In genomic region chr2:64649013-64649484, GRCh38 we compare ENCODE assay signal across 10 cellular contexts. TPM values are rescaled to one million over a fixed set of nuclear protein-coding genes. Genes with fewer than 3 reads are reported as not detected.
DNase-seq lines count a peak whose midpoint lies in the region; ATAC-seq and TF ChIP-seq lines count a peak whose summit lies in the region.
"Had no signal": no experiment of that assay in that cellular context is flagged by ENCODE, and none has a peak within 500 bp of the region (broad histone marks: within the 10 kb centered on the region; RNA-seq: fewer than 3 reads in every experiment).

No MANE protein-coding gene starts in this region.

- peaks cover 5 to 79% (median 59%) of the 10 kb centered on the region in 12 donors for H3K4me1 ChIP-seq in heart left ventricle
- H3K4me1 ChIP-seq in mesendoderm (ENCODE audit: control insufficient read depth, low read depth, low read length): peaks cover 10% of the 10 kb centered on the region
- peaks cover 40 to 81% (median 59%) of the 10 kb centered on the region in 4 donors for H3K4me1 ChIP-seq in transverse colon

- CTCF ChIA-PET in activated CD4-positive, alpha-beta memory T cell treated with anti-CD3 and anti-CD28 coated beads, Interleukin-2, amount 10 ng/mL, durations not matched to agents 7 days and 5 days (lab: Charles Lee): interaction anchor here (1.0 to 7.5 kb wide), 9 partner anchors 16 to 318 kb away, joined by 3 to 91 read pairs (median 6); no protein-coding TSS in a partner anchor

- DNase-seq in heart left ventricle (no peak), Right ventricle myocardium superior (no peak), mesendoderm (no peak), transverse colon (peak; percentile 50), cerebellum (ENCODE audit: low spot score) (no peak), GDM1 (lab: John Stamatoyannopoulos, UW) (no peak)
- DNase-seq in activated naive CD8-positive, alpha-beta T cell treated with anti-CD3 and anti-CD28 coated beads, Interleukin-2, amount 10 ng/mL, durations not matched to agents 7 days and 5 days: no peak
- DNase-seq in activated CD4-positive, alpha-beta memory T cell treated with anti-CD3 and anti-CD28 coated beads, Interleukin-2, amount 10 ng/mL, durations not matched to agents 7 days and 5 days: no peak
- DNase-seq: NCI-H1105 treated with DMSO at 0.1 percent for 48 hours had no signal

- peak overlapping the region in 11 of 12 donors; percentile 6 to 58 (median 38) for H3K27ac ChIP-seq in heart left ventricle
- no peak overlapping the region for H3K27ac ChIP-seq in mesendoderm (ENCODE audit: low read depth, low read length)
- peak overlapping the region; percentile 57 to 100 (median 82) for H3K27ac ChIP-seq in transverse colon

- peak overlapping the region in 1 of 12 donors; percentile 5 for H3K4me3 ChIP-seq in heart left ventricle
- no peak overlapping the region for H3K4me3 ChIP-seq in mesendoderm (ENCODE audit: low read length)
- H3K4me3 ChIP-seq in transverse colon: no peak overlapping the region

- peak overlapping the region; percentile 90 for H3K18ac ChIP-seq in mesendoderm (ENCODE audit: low read length)

- H3K4ac ChIP-seq in mesendoderm (ENCODE audit: low read depth, low read length): no peak overlapping the region

- POLR2A ChIA-PET in activated naive CD8-positive, alpha-beta T cell treated with anti-CD3 and anti-CD28 coated beads, Interleukin-2, amount 10 ng/mL, durations not matched to agents 7 days and 5 days (lab: Charles Lee): interaction anchor here (0.8 to 8.9 kb wide), 4 partner anchors 18 to 118 kb away, joined by 3 to 137 read pairs (median 46); no protein-coding TSS in a partner anchor
- POLR2A ChIA-PET in activated CD4-positive, alpha-beta memory T cell treated with anti-CD3 and anti-CD28 coated beads, Interleukin-2, amount 10 ng/mL, durations not matched to agents 7 days and 5 days (lab: Charles Lee): interaction anchor here (0.6 to 1.6 kb wide), 6 partner anchors 79 to 125 kb away, joined by 3 to 4 read pairs (median 4); no protein-coding TSS in a partner anchor

- no peak for TF ChIP-seq CTCF in heart left ventricle (IDR thresholded peaks at IDR 0.05)
- TF ChIP-seq CTCF in transverse colon (IDR thresholded peaks at IDR 0.05): no peak

- no peak overlapping the region for H4K5ac ChIP-seq in mesendoderm (ENCODE audit: low read length)

- peaks cover 63% of the 10 kb centered on the region for H3K4me1 Mint-ChIP-seq in activated naive CD8-positive, alpha-beta T cell treated with anti-CD3 and anti-CD28 coated beads, Interleukin-2, amount 10 ng/mL, durations not matched to agents 7 days and 5 days
- peaks cover 54% of the 10 kb centered on the region for H3K4me1 Mint-ChIP-seq in activated CD4-positive, alpha-beta memory T cell treated with anti-CD3 and anti-CD28 coated beads, Interleukin-2, amount 10 ng/mL, durations not matched to agents 7 days and 5 days

- no peak for TF ChIP-seq POLR2A in heart left ventricle (IDR thresholded peaks at IDR 0.05)
- TF ChIP-seq POLR2A in transverse colon (IDR thresholded peaks at IDR 0.05): no peak

- no peak overlapping the region for H3K27ac Mint-ChIP-seq in activated naive CD8-positive, alpha-beta T cell treated with anti-CD3 and anti-CD28 coated beads, Interleukin-2, amount 10 ng/mL, durations not matched to agents 7 days and 5 days
- H3K27ac Mint-ChIP-seq in activated CD4-positive, alpha-beta memory T cell treated with anti-CD3 and anti-CD28 coated beads, Interleukin-2, amount 10 ng/mL, durations not matched to agents 7 days and 5 days: no peak overlapping the region

- H2BK5ac ChIP-seq in mesendoderm (ENCODE audit: low read length): no peak overlapping the region

- no peak overlapping the region for H4K8ac ChIP-seq in mesendoderm (ENCODE audit: low read depth, low read length)

- no peak overlapping the region for H2BK120ac ChIP-seq in mesendoderm (ENCODE audit: low read depth, low read length)

- H3K23ac ChIP-seq in mesendoderm (ENCODE audit: low read length): peak overlapping the region; percentile 30

- no peaks in the 10 kb centered on the region for H3K36me3 ChIP-seq in heart left ventricle
- H3K36me3 ChIP-seq in mesendoderm (ENCODE audit: control insufficient read depth, insufficient read depth, low read length): no peaks in the 10 kb centered on the region
- H3K36me3 ChIP-seq in transverse colon: no peaks in the 10 kb centered on the region

- peaks cover 33% of the 10 kb centered on the region for H3K79me2 ChIP-seq in mesendoderm (ENCODE audit: control insufficient read depth, insufficient read depth, low read length)

- H2AK5ac ChIP-seq in mesendoderm (ENCODE audit: low read length): no peak overlapping the region

- no peak for TF ChIP-seq EP300 in transverse colon (IDR thresholded peaks at IDR 0.05; ENCODE audit: low read depth)

- peaks cover 6% of the 10 kb centered on the region for H3K36me3 Mint-ChIP-seq in activated naive CD8-positive, alpha-beta T cell treated with anti-CD3 and anti-CD28 coated beads, Interleukin-2, amount 10 ng/mL, durations not matched to agents 7 days and 5 days
- peaks cover 4% of the 10 kb centered on the region for H3K36me3 Mint-ChIP-seq in activated CD4-positive, alpha-beta memory T cell treated with anti-CD3 and anti-CD28 coated beads, Interleukin-2, amount 10 ng/mL, durations not matched to agents 7 days and 5 days (ENCODE audit: low read depth)

- WGBS in heart left ventricle, 4 donors: 46 to 57% (median 51%) methylated on average over 6 of the region's 6 CpGs
- WGBS in mesendoderm (ENCODE audit: extremely low coverage, insufficient coverage, low lambda C conversion rate): no CpG with 5 or more reads among the region's 6 CpGs
- WGBS in transverse colon (ENCODE audit: low coverage in 1 of 2), 2 donors: 57 to 63% methylated on average over 2 to 6 of the region's 6 CpGs

- in situ Hi-C loops in transverse colon (cut with MboI; ENCODE audit: low pct_ligation_motif_present in 1 of 4, low pct_unique_long_range_greater_than_20kb in 1 of 4, low sequenced_read_pairs in 3 of 4): loop anchor here in 1 of 4 donors (10.0 to 25.0 kb wide), 2 partner anchors 216 to 388 kb away; no protein-coding TSS in a partner anchor

- no peak overlapping the region for H2BK15ac ChIP-seq in mesendoderm (replicated peaks; ENCODE audit: low read depth)

- H3K4me3 Mint-ChIP-seq in activated naive CD8-positive, alpha-beta T cell treated with anti-CD3 and anti-CD28 coated beads, Interleukin-2, amount 10 ng/mL, durations not matched to agents 7 days and 5 days: peak overlapping the region; percentile 74
- H3K4me3 Mint-ChIP-seq in activated CD4-positive, alpha-beta memory T cell treated with anti-CD3 and anti-CD28 coated beads, Interleukin-2, amount 10 ng/mL, durations not matched to agents 7 days and 5 days: no peak overlapping the region
- H3K4me3 Mint-ChIP-seq: central memory CD8-positive, alpha-beta T cell had no signal

- ATAC-seq in heart left ventricle (no peak), Right ventricle myocardium superior (ENCODE audit: poor library complexity) (no peak)
- no peak for ATAC-seq in activated naive CD8-positive, alpha-beta T cell treated with anti-CD3 and anti-CD28 coated beads, Interleukin-2, amount 10 ng/mL, durations not matched to agents 7 days and 5 days (ENCODE audit: low read depth)

- H3K9ac ChIP-seq in mesendoderm (ENCODE audit: low read length): no peak overlapping the region

- H3K27me3 ChIP-seq in heart left ventricle (no peaks in the 10 kb centered on the region), mesendoderm (ENCODE audit: insufficient read depth, low read length, poor library complexity) (no peaks in the 10 kb centered on the region), transverse colon (no peaks in the 10 kb centered on the region)

- no peak overlapping the region for H3K4me2 ChIP-seq in mesendoderm (ENCODE audit: low read length)

- intact Hi-C loops in heart left ventricle (cut with DNase I): loop anchor here in 9 of 10 donors (5.0 to 10.0 kb wide), 7 partner anchors 42 to 218 kb away; partner anchors contain the start of gene AFTPH (in 3 of the 9)
- intact Hi-C loops in Right ventricle myocardium superior (cut with DNase I): loop anchor here (5.0 kb wide), 1 partner anchor 42 kb away; no protein-coding TSS in a partner anchor
- intact Hi-C loops in transverse colon (cut with DNase I; ENCODE audit: low total_unique reads): no loop called here

- H3K27me3 Mint-ChIP-seq in activated naive CD8-positive, alpha-beta T cell treated with anti-CD3 and anti-CD28 coated beads, Interleukin-2, amount 10 ng/mL, durations not matched to agents 7 days and 5 days: no peaks in the 10 kb centered on the region
- no peaks in the 10 kb centered on the region for H3K27me3 Mint-ChIP-seq in activated CD4-positive, alpha-beta memory T cell treated with anti-CD3 and anti-CD28 coated beads, Interleukin-2, amount 10 ng/mL, durations not matched to agents 7 days and 5 days
- H3K27me3 Mint-ChIP-seq: central memory CD8-positive, alpha-beta T cell had no signal

- H3K79me1 ChIP-seq in mesendoderm (ENCODE audit: low read length): peaks cover 9% of the 10 kb centered on the region

- H3K56ac ChIP-seq in mesendoderm (ENCODE audit: low read length): no peak overlapping the region

- H3K9me3 Mint-ChIP-seq in activated naive CD8-positive, alpha-beta T cell treated with anti-CD3 and anti-CD28 coated beads, Interleukin-2, amount 10 ng/mL, durations not matched to agents 7 days and 5 days: no peaks in the 10 kb centered on the region
- no peaks in the 10 kb centered on the region for H3K9me3 Mint-ChIP-seq in activated CD4-positive, alpha-beta memory T cell treated with anti-CD3 and anti-CD28 coated beads, Interleukin-2, amount 10 ng/mL, durations not matched to agents 7 days and 5 days
- H3K9me3 Mint-ChIP-seq: central memory CD8-positive, alpha-beta T cell had no signal

- H3K9me3 ChIP-seq in heart left ventricle (no peaks in the 10 kb centered on the region), transverse colon (no peaks in the 10 kb centered on the region)

RNA-seq across cellular contexts. Expression of gene SERTAD2, which starts 4.7 kb away (rescaled TPM):
- 10 to 100 TPM; 12.2 to 21.6 (median 16.1) TPM for total RNA-seq in heart left ventricle
- 10 to 100 TPM in 1 of 2 donors, 1 to 10 TPM in 1; 5.1 to 12.6 TPM for polyA plus RNA-seq in heart left ventricle
- 12.8 TPM for total RNA-seq in Right ventricle myocardium superior
- 10 to 100 TPM; 27.0 to 27.7 TPM for total RNA-seq in activated naive CD8-positive, alpha-beta T cell treated with anti-CD3 and anti-CD28 coated beads, Interleukin-2, amount 10 ng/mL, durations not matched to agents 7 days and 5 days
- polyA plus RNA-seq in mesendoderm (2013, experiment 1 of 2): 9.4 TPM
- polyA plus RNA-seq in mesendoderm (2013, experiment 2 of 2): 9.0 TPM
- total RNA-seq in transverse colon: 10 to 100 TPM in 3 of 4 donors, 1 to 10 TPM in 1; 5.4 to 22.1 (median 13.2) TPM
- 10 to 100 TPM; 16.2 to 17.5 TPM for total RNA-seq in activated CD4-positive, alpha-beta memory T cell treated with anti-CD3 and anti-CD28 coated beads, Interleukin-2, amount 10 ng/mL, durations not matched to agents 7 days and 5 days
- total RNA-seq in cerebellum: 5.8 TPM
